Comparison of ENCODE assay signal across 1 cellular context in the genomic region with DNA sequence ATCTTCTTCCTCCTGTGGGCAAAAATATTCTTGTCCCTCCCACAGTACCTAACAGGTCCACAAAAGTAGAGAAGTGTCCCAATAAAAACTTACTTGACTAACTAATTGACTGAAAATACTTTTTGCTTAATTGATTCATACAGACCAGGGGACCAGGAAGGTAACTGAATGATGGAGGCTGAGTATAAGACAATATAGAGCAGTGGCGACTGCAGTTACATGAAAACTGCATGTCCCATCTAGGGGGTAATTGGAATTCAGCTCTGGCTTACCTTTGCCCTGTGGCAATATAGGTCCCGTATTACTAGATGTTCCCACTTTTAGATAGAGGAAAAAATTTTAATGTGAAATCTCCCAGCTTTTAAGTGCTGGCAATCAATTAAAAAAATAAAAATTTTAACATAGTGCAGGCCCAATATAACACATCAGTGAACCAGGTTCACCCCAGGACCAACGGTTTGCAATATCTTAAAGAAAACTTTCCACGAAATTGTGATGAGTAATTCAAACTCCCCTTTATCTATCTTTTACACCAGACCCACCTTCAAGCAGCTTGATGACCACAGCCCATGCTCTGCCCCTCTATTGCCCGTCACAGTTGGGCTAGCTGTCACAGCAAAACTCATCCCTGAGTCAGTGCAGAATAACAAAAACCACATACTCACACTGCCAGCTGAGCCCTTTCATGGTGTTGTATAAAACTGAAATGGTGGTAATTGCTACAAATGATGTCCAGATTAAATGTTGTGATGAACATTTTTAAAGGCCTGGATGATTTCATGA.
TF ChIP-seq lines count a peak whose summit lies in the region.

No MANE protein-coding gene starts in this region.

TF ChIP-seq in K562, 482 proteins besides CTCF, POLR2A, EP300 and RAD21 (continued from another document):
- TF ChIP-seq ARNT (IDR thresholded peaks at IDR 0.05): peak; percentile 32 to 45; a peak in 1 of 4 replicates
- TF ChIP-seq SP1 (CRISPR knock-in tag; IDR thresholded peaks at IDR 0.05): no peak
- TF ChIP-seq HNRNPLL (IDR thresholded peaks at IDR 0.05; ENCODE audit: low read depth, low read length, poor library complexity, severe bottlenecking): no peak
- TF ChIP-seq U2AF2 (optimal IDR thresholded peaks at IDR 0.05; ENCODE audit: low read depth, low read length): no peak
- 0 out of 6 replicates have a peak, but pooled peaks of 1 of the 3 experiments have one; percentile 43 for TF ChIP-seq ZBTB11 (CRISPR knock-in tag; IDR thresholded peaks at IDR 0.05)
- peak; percentile 67 for TF ChIP-seq MTA2 (IDR thresholded peaks at IDR 0.05; ENCODE audit: low read depth)
- no peak for TF ChIP-seq TBP (optimal IDR thresholded peaks at IDR 0.05; ENCODE audit: low read depth, low read length)
- TF ChIP-seq ATF1 (CRISPR knock-in tag; IDR thresholded peaks at IDR 0.05): no peak
- peak; percentile 42 for TF ChIP-seq ATF1 (tag; IDR thresholded peaks at IDR 0.05)
- peak in 1 of 2 experiments; percentile 30 for TF ChIP-seq AFF1 (IDR thresholded peaks at IDR 0.05; ENCODE audit: low read depth in 1 of 2, partially characterized antibody in 2 of 2)
- peak; percentile 83 for TF ChIP-seq ATF3 (IDR thresholded peaks at IDR 0.05)
- no peak for TF ChIP-seq ATF3 (CRISPR knock-in tag; conservative IDR thresholded peaks at IDR 0.05)
- TF ChIP-seq, protein P1, sequence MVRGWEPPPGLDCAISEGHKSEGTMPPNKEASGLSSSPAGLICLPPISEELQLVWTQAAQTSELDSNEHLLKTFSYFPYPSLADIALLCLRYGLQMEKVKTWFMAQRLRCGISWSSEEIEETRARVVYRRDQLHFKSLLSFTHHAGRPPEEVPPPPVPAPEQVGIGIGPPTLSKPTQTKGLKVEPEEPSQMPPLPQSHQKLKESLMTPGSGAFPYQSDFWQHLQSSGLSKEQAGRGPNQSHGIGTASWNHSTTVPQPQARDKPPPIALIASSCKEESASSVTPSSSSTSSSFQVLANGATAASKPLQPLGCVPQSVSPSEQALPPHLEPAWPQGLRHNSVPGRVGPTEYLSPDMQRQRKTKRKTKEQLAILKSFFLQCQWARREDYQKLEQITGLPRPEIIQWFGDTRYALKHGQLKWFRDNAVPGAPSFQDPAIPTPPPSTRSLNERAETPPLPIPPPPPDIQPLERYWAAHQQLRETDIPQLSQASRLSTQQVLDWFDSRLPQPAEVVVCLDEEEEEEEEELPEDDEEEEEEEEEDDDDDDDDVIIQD (CRISPR knock-in tag; IDR thresholded peaks at IDR 0.05): no peak
- peak; percentile 95 for TF ChIP-seq ARID1B (IDR thresholded peaks at IDR 0.05)
- peak; percentile 92 for TF ChIP-seq STAT5A (IDR thresholded peaks at IDR 0.05; ENCODE audit: borderline replicate concordance, low read length)
- no peak for TF ChIP-seq TAF7 (tag; IDR thresholded peaks at IDR 0.05)
- TF ChIP-seq SIN3A (IDR thresholded peaks at IDR 0.05; ENCODE audit: borderline replicate concordance in 2 of 2, control insufficient read depth in 1 of 2, low read depth in 2 of 2, low read length in 2 of 2): no peak
- peak; percentile 79 for TF ChIP-seq ZNF316 (IDR thresholded peaks at IDR 0.05)
- 0 out of 4 replicates have a peak, but pooled peaks of 1 of the 2 experiments have one; percentile 40 for TF ChIP-seq MLLT1 (IDR thresholded peaks at IDR 0.05)
- peak; percentile 88 for TF ChIP-seq JUND (IDR thresholded peaks at IDR 0.05; ENCODE audit: borderline replicate concordance, low read depth, low read length)
- TF ChIP-seq JUND (tag; IDR thresholded peaks at IDR 0.05; ENCODE audit: borderline replicate concordance, low read depth, low read length): peak; percentile 66; the same call in 1 of the 3 replicates
